ENCODE assay signal across 8 cellular contexts in the genomic region with DNA sequence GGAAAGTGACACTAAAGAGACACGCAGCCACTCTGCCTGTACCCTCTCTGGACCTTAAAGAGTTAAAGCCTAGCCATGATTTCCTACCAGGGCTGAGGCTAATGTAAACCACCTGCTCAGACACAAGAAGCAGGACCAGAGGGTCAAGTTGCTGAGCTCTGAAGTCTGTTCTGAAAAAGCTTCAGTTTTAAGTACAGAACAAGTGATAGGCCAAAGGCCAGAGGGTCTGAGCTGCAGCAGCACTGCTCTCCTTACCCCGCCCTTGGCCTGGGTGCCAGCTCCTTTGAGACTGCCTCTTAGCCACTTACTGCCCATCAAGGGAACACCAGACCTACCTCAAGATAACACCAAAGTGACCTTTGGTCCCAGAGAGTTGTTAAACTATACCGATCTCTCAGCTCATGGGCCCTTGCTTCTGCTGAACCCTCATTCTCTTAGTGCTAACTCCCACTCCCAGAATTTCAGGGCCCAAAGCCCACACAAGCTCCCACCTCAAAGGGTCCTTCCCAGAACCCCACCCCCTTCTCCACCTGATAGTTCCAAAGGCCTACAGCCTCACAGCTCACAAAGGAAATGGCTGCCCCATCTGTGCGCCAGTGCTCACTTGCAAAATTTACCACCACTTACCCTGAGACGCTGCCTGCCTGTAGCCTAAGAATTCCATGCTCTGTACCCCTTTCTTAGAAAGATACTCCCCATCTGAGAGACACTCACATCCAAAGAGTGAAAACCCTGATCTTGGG. TPM values are rescaled to one million over a fixed set of nuclear protein-coding genes. Genes with fewer than 3 reads are reported as not detected.
DNase-seq lines count a peak whose midpoint lies in the region; ATAC-seq and TF ChIP-seq lines count a peak whose summit lies in the region.

No MANE protein-coding gene starts in this region.

- peak overlapping the region; percentile 84 for H3K9ac ChIP-seq in Loucy (ENCODE audit: low read depth, low read length, poor library complexity, severe bottlenecking)

- peaks cover 98% of the 10 kb centered on the region for H3K79me2 ChIP-seq in Loucy (ENCODE audit: insufficient read depth, low read length)

- H3K36me3 Mint-ChIP-seq in nephron progenitor cell (ENCODE audit: low read depth) = peaks cover 21% of the 10 kb centered on the region
- peaks cover 19% of the 10 kb centered on the region for H3K36me3 Mint-ChIP-seq in activated CD4-positive, alpha-beta T cell treated with anti-CD3 and anti-CD28 coated beads, Interleukin-2, amount 10 ng/mL, durations not matched to agents 24 days and 14 days (ENCODE audit: low read depth)

- H3K4me3 Mint-ChIP-seq in nephron progenitor cell = no peak overlapping the region
- no peak overlapping the region for H3K4me3 Mint-ChIP-seq in activated CD4-positive, alpha-beta T cell treated with anti-CD3 and anti-CD28 coated beads, Interleukin-2, amount 10 ng/mL, durations not matched to agents 24 days and 14 days

- peaks cover 32% of the 10 kb centered on the region for H3K4me1 ChIP-seq in Loucy (ENCODE audit: insufficient read depth, low read length, poor library complexity, severe bottlenecking)

- H3K9me2 ChIP-seq in Loucy (replicated peaks; ENCODE audit: low read depth, low read length) = no peaks in the 10 kb centered on the region

- no peaks in the 10 kb centered on the region for H3K9me3 ChIP-seq in Loucy (ENCODE audit: insufficient read depth, low read depth, low read length)

- H3K27me3 ChIP-seq in Loucy (ENCODE audit: insufficient read depth, low read length, poor library complexity, severe bottlenecking) = no peaks in the 10 kb centered on the region

- peak overlapping the region; percentile 84 for H3K4me2 ChIP-seq in Loucy (ENCODE audit: low read depth, low read length, poor library complexity, severe bottlenecking)

- TF ChIP-seq CTCF in Loucy (conservative IDR thresholded peaks at IDR 0.05; ENCODE audit: low read length) = no peak
- TF ChIP-seq CTCF in epithelial cell of esophagus (IDR thresholded peaks at IDR 0.05; ENCODE audit: insufficient read depth, low read depth, low read length, missing control alignments) = no peak
- TF ChIP-seq CTCF in nephron progenitor cell (IDR thresholded peaks at IDR 0.05) = no peak

- peaks cover 15% of the 10 kb centered on the region for H3K4me1 Mint-ChIP-seq in nephron progenitor cell
- peaks cover 37% of the 10 kb centered on the region for H3K4me1 Mint-ChIP-seq in activated CD4-positive, alpha-beta T cell treated with anti-CD3 and anti-CD28 coated beads, Interleukin-2, amount 10 ng/mL, durations not matched to agents 24 days and 14 days

- no peaks in the 10 kb centered on the region for H3K27me3 Mint-ChIP-seq in nephron progenitor cell (ENCODE audit: low read depth, poor library complexity)
- H3K27me3 Mint-ChIP-seq in activated CD4-positive, alpha-beta T cell treated with anti-CD3 and anti-CD28 coated beads, Interleukin-2, amount 10 ng/mL, durations not matched to agents 24 days and 14 days = no peaks in the 10 kb centered on the region

- intact Hi-C loops in activated CD4-positive, alpha-beta T cell treated with anti-CD3 and anti-CD28 coated beads, Interleukin-2, amount 10 ng/mL, durations not matched to agents 24 days and 14 days (cut with micrococcal nuclease) = no loop called here

- no peak overlapping the region for H3K27ac Mint-ChIP-seq in nephron progenitor cell
- no peak overlapping the region for H3K27ac Mint-ChIP-seq in activated CD4-positive, alpha-beta T cell treated with anti-CD3 and anti-CD28 coated beads, Interleukin-2, amount 10 ng/mL, durations not matched to agents 24 days and 14 days

- peak; percentile 35 for DNase-seq in AG20443 (ENCODE audit: low spot score)
- no peak for DNase-seq in epithelial cell of esophagus (ENCODE audit: low read depth)
- DNase-seq in nephron progenitor cell = peak; percentile 14
- no peak for DNase-seq in ureter (ENCODE audit: low spot score)
- no peak for DNase-seq in activated CD4-positive, alpha-beta T cell treated with anti-CD3 and anti-CD28 coated beads, Interleukin-2, amount 10 ng/mL, durations not matched to agents 24 days and 14 days
- DNase-seq in stimulated activated CD4-positive, alpha-beta T cell treated with anti-CD3 and anti-CD28 coated beads, Interleukin-2, amount 100 ng/mL, for 48 hours = no peak

- peaks cover 38% of the 10 kb centered on the region for H4K20me1 ChIP-seq in Loucy (ENCODE audit: insufficient read depth, low read length, poor library complexity, severe bottlenecking)

- H2AFZ ChIP-seq in Loucy (ENCODE audit: low read length) = no peak overlapping the region

- no peaks in the 10 kb centered on the region for H3K9me3 Mint-ChIP-seq in nephron progenitor cell
- no peaks in the 10 kb centered on the region for H3K9me3 Mint-ChIP-seq in activated CD4-positive, alpha-beta T cell treated with anti-CD3 and anti-CD28 coated beads, Interleukin-2, amount 10 ng/mL, durations not matched to agents 24 days and 14 days

- no peak for ATAC-seq in HG03354 (IDR thresholded peaks at IDR 0.05; ENCODE audit: poor library complexity, severe bottlenecking, unreplicated experiment)

- peaks cover 15% of the 10 kb centered on the region; the same call in 1 of the 2 replicates for H3K36me3 ChIP-seq in Loucy (ENCODE audit: insufficient read depth, low read length)

- H3K4me3 ChIP-seq in Loucy (ENCODE audit: low read length, poor library complexity, severe bottlenecking) (peak overlapping the region; percentile 86), epithelial cell of esophagus (ENCODE audit: low read length) (peak overlapping the region; percentile 79)

- H3F3A ChIP-seq in Loucy (ENCODE audit: low read depth) = no peaks in the 10 kb centered on the region

RNA-seq across cellular contexts. Expression of a gene that starts 40.6 kb away (rescaled TPM):
- 13.1 TPM for total RNA-seq in ureter
- total RNA-seq in activated CD4-positive, alpha-beta T cell treated with anti-CD3 and anti-CD28 coated beads, Interleukin-2, amount 10 ng/mL, durations not matched to agents 24 days and 14 days = 15.0 and 19.9 TPM in 2 replicates

RNA-seq across cellular contexts. Expression of a gene that starts 41.1 kb away (rescaled TPM):
- total RNA-seq in ureter = 264 TPM
- 138 and 149 TPM in 2 replicates for total RNA-seq in activated CD4-positive, alpha-beta T cell treated with anti-CD3 and anti-CD28 coated beads, Interleukin-2, amount 10 ng/mL, durations not matched to agents 24 days and 14 days

RNA-seq across cellular contexts. Expression of a gene that starts 41.4 kb away (rescaled TPM):
- total RNA-seq in ureter = 22.4 TPM
- total RNA-seq in activated CD4-positive, alpha-beta T cell treated with anti-CD3 and anti-CD28 coated beads, Interleukin-2, amount 10 ng/mL, durations not matched to agents 24 days and 14 days = 7.0 and 7.1 TPM in 2 replicates

Comparison
In these comparisons a context has a peak if more than half of its experiments do, and no peak if none do; other contexts are left out.
1. DNase-seq: peak in AG20443 (single experiment) and nephron progenitor cell (single experiment); none in epithelial cell of esophagus (single experiment), ureter (single experiment), activated CD4-positive, alpha-beta T cell treated with anti-CD3 and anti-CD28 coated beads, Interleukin-2, amount 10 ng/mL, durations not matched to agents 24 days and 14 days (single experiment) and stimulated activated CD4-positive, alpha-beta T cell treated with anti-CD3 and anti-CD28 coated beads, Interleukin-2, amount 100 ng/mL, for 48 hours (0 of 2).